In the genomic region with DNA sequence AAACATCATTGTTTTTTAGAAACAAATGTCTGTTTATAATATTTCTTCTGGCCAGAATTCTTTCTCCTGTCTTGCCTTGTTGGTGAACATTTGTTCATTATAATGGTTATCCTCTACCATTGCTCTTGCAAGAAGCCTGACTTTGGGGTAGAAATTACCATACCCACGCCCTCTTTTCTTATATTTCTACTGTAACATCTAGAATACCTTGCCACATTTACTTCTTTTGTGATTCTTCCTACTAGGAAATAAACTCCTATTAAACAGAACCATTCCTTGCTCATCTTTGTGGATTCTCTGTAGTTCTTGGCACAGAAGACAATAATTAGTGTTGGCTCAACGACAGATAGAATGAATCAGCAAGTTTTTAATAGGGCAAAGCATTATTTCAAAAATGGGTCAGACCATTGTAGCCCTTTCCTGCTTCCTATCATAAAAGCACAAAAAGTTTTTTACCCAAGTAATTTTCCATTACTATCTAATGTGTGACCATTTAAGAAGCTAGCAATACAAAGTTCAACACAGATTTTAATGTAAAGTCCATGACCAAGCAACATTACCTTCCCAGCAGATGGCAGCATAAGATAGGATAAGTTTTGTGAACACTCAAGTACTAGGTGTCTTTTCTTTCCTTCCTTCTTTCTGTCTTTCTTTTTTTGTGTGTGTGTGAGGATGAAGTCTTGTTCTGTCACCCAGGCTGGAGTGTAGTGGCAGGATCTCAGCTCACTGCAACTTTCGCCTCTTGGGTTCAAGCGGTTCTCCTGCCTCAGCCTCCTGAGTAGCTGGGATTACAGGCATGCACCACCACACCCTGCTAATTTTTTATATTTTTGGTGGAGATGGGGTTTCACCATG, we compare ENCODE assay signal across 8 cellular contexts.
DNase-seq lines count a peak whose midpoint lies in the region; ATAC-seq and TF ChIP-seq lines count a peak whose summit lies in the region.

No MANE protein-coding gene starts in this region.

- H3K9me3 ChIP-seq in HCT116 (ENCODE audit: control insufficient read depth in 1 of 2, insufficient read depth in 1 of 2, low read depth in 1 of 2, low read length in 2 of 2) (no peaks in the 10 kb centered on the region), SJCRH30 (replicated peaks) (no peaks in the 10 kb centered on the region)

- POLR2A ChIA-PET in HCT116 (lab: Charles Lee) = no interaction called here

- H3K4me1 ChIP-seq in HCT116 (ENCODE audit: control insufficient read depth in 1 of 2, insufficient read depth in 2 of 2, low read length in 2 of 2) = peaks cover 0 to 5% of the 10 kb centered on the region in 2 experiments; a peak in 1 of 4 replicates
- H3K4me1 ChIP-seq in SJCRH30 = no peaks in the 10 kb centered on the region

- DNase-seq in GF-D8 (lab: John Stamatoyannopoulos, UW) (peak; percentile 45), HCT116 (ENCODE audit: low read depth, low spot score) (peak; percentile 81), NCI-H1092 treated with DMSO at 0.1 percent for 48 hours (lab: John Stamatoyannopoulos, UW) (peak; percentile 88), SJCRH30 (peak; percentile 36 to 87), fibroblast of gingiva (ENCODE audit: low read depth) (peak; percentile 87), non-pigmented ciliary epithelial cell (ENCODE audit: low read depth) (peak; percentile 32), lower leg skin (ENCODE audit: low spot score in 2 of 2) (no peak)
- no peak for DNase-seq in activated CD8-positive, alpha-beta memory T cell treated with anti-CD3 and anti-CD28 coated beads, Interleukin-2, amount 50 U/mL, for 4 hours

- CTCF ChIA-PET in HCT116 (lab: Charles Lee) = interaction anchor here (0.6 to 5.2 kb wide), 19 partner anchors 9 to 1230 kb away, joined by 3 to 89 read pairs (median 4); no protein-coding TSS in a partner anchor

- peak; percentile 83 for ATAC-seq in HCT116

- H3K27ac ChIP-seq in HCT116 (ENCODE audit: low read depth, low read length) = no peak overlapping the region
- no peak overlapping the region for H3K27ac ChIP-seq in SJCRH30

- no TSS peak for BruUV-seq in HCT116 (replicated peaks; lab: Mats Ljungman, UMichigan)

- no peaks in the 10 kb centered on the region for H4K20me1 ChIP-seq in HCT116 (ENCODE audit: insufficient read depth)

- TF ChIP-seq POLR2A in HCT116 (IDR thresholded peaks at IDR 0.05; ENCODE audit: borderline replicate concordance, extremely low read depth, insufficient read depth, insufficient read length) (no peak), lower leg skin (IDR thresholded peaks at IDR 0.05) (no peak)

- TF ChIP-seq CTCF in HCT116 (IDR thresholded peaks at IDR 0.05 in 2 of 3, conservative IDR thresholded peaks at IDR 0.05 in 1 of 3; ENCODE audit: borderline replicate concordance in 1 of 3, insufficient read depth in 1 of 3, low read depth in 2 of 3, low read length in 2 of 3) = peak; percentile 36 to 62 (median 60); a peak in 4 of 6 replicates
- TF ChIP-seq CTCF in lower leg skin (IDR thresholded peaks at IDR 0.05) = no peak

- no peak overlapping the region for H3K4me3 ChIP-seq in HCT116 (replicated peaks in 1 of 2; ENCODE audit: low read depth in 1 of 2, low read length in 2 of 2)
- no peak overlapping the region for H3K4me3 ChIP-seq in SJCRH30
- H3K4me3 ChIP-seq in lower leg skin (ENCODE audit: low read depth, poor library complexity, severe bottlenecking) = no peak overlapping the region

- WGBS in lower leg skin, 2 donors = 49 to 55% methylated on average over 4 of the region's 4 CpGs

- no peak overlapping the region for H3K9ac ChIP-seq in HCT116 (ENCODE audit: low read length)

- no peak overlapping the region for H3K4me2 ChIP-seq in HCT116 (ENCODE audit: low read length)

- peak; percentile 85 for TF ChIP-seq RAD21 in HCT116 (IDR thresholded peaks at IDR 0.05; ENCODE audit: low read depth)

- H3K9me2 ChIP-seq in HCT116 (ENCODE audit: insufficient read depth) = no peaks in the 10 kb centered on the region

- H3K36me3 ChIP-seq in HCT116 (ENCODE audit: control insufficient read depth in 1 of 2, insufficient read depth in 2 of 2, low read length in 2 of 2) (no peaks in the 10 kb centered on the region), SJCRH30 (no peaks in the 10 kb centered on the region)

- H3K79me2 ChIP-seq in HCT116 (ENCODE audit: insufficient read depth, low read length) = no peaks in the 10 kb centered on the region

- intact Hi-C loops in HCT116 (cut with micrococcal nuclease) = loop anchor here (1.0 to 2.0 kb wide), 4 partner anchors 457 to 1227 kb away; no protein-coding TSS in a partner anchor
- intact Hi-C loops in lower leg skin (cut with DNase I; ENCODE audit: low total_unique reads) = no loop called here

- RAD21 ChIA-PET in HCT116 (lab: Charles Lee; ENCODE audit: low non-redundant PET in 1 of 2, low total read pairs in 2 of 2, uncharacterized antibody in 2 of 2, unreplicated experiment in 2 of 2) = interaction anchor here (0.6 to 2.6 kb wide), 5 partner anchors 462 to 1924 kb away, joined by 3 to 13 read pairs (median 3); no protein-coding TSS in a partner anchor

- H3K27me3 ChIP-seq in HCT116 (ENCODE audit: insufficient read depth, low read length) = no peaks in the 10 kb centered on the region
- no peaks in the 10 kb centered on the region for H3K27me3 ChIP-seq in SJCRH30

- H2AFZ ChIP-seq in HCT116 (ENCODE audit: low read depth, low read length, poor library complexity, severe bottlenecking) = peak overlapping the region; percentile 83

TF ChIP-seq in HCT116, 20 proteins besides CTCF, POLR2A, EP300 and RAD21:
- TF ChIP-seq EGR1 (IDR thresholded peaks at IDR 0.05; ENCODE audit: low read depth) = no peak
- no peak for TF ChIP-seq TCF7L2 (IDR thresholded peaks at IDR 0.05; ENCODE audit: borderline replicate concordance, extremely low read depth, insufficient read depth, insufficient read length)
- TF ChIP-seq POLR2AphosphoS5 (IDR thresholded peaks at IDR 0.05; ENCODE audit: low read depth, low read length) = no peak
- TF ChIP-seq SIN3A (IDR thresholded peaks at IDR 0.05; ENCODE audit: low read depth) = no peak
TF ChIP-seq in HCT116: peak in this region for 0.

Comparison
In these comparisons a context has a peak if more than half of its experiments do, and no peak if none do; other contexts are left out.
1. DNase-seq: peak in GF-D8 (single experiment), HCT116 (single experiment), NCI-H1092 treated with DMSO at 0.1 percent for 48 hours (single experiment), SJCRH30 (2 of 2), fibroblast of gingiva (single experiment) and non-pigmented ciliary epithelial cell (single experiment); none in activated CD8-positive, alpha-beta memory T cell treated with anti-CD3 and anti-CD28 coated beads, Interleukin-2, amount 50 U/mL, for 4 hours (single experiment) and lower leg skin (0 of 2).
2. CTCF ChIP-seq: peak in HCT116 (3 of 3); none in lower leg skin (0 of 3).